ENCODE assay signal across 8 cellular contexts in genomic region chr4:158722917-158723793, GRCh38. TPM values are rescaled to one million over a fixed set of nuclear protein-coding genes. Genes with fewer than 3 reads are reported as not detected.
DNase-seq lines count a peak whose midpoint lies in the region; ATAC-seq and TF ChIP-seq lines count a peak whose summit lies in the region.

TSS of gene PPID (minus strand) at chr4:158723396. CDS start at chr4:158723288, 108 bp downstream.

- H3K27me3 ChIP-seq in hepatocyte, result no peaks in the 10 kb centered on the region
- H3K27me3 ChIP-seq in aorta (ENCODE audit: control insufficient read depth in 1 of 2, insufficient read depth in 2 of 2, low read length in 1 of 2), result no peaks in the 10 kb centered on the region

- ATAC-seq in GM18508 (IDR thresholded peaks at IDR 0.05; ENCODE audit: insufficient read depth, unreplicated experiment) (peak; percentile 79), HG02970 (IDR thresholded peaks at IDR 0.05; ENCODE audit: low FRiP score, unreplicated experiment) (peak; percentile 96), aorta (ENCODE audit: low FRiP score) (peak; percentile 97)

- no peaks in the 10 kb centered on the region for H4K20me1 ChIP-seq in hepatocyte (ENCODE audit: insufficient read depth, poor library complexity, severe bottlenecking)

- intact Hi-C loops in aorta (cut with DNase I), result loop anchor here (10.0 kb wide), 2 partner anchors 452 to 482 kb away; no protein-coding TSS in a partner anchor

- H3K36me3 ChIP-seq in hepatocyte (replicated peaks; ENCODE audit: insufficient read depth, low read depth) (no peaks in the 10 kb centered on the region), aorta (ENCODE audit: control insufficient read depth in 1 of 2, insufficient read depth in 2 of 2, low read length in 1 of 2) (peaks cover 0 to 2% of the 10 kb centered on the region in 2 donors)

- peak within 1 kb of the TSS; percentile 98 for H3K27ac ChIP-seq in hepatocyte
- peak within 1 kb of the TSS in 1 of 2 donors; percentile 83 for H3K27ac ChIP-seq in aorta (ENCODE audit: low read depth in 1 of 2, low read length in 2 of 2)

- no peak for TF ChIP-seq CTCF in hepatocyte (IDR thresholded peaks at IDR 0.05; ENCODE audit: poor library complexity)

- WGBS in hepatocyte (ENCODE audit: low lambda C conversion rate, missing lambda C conversion rate), result 3% methylated on average over 65 of the region's 65 CpGs
- WGBS in aorta, 2 donors, result 0% methylated on average over 64 to 65 of the region's 65 CpGs

- no peaks in the 10 kb centered on the region for H3K9me2 ChIP-seq in hepatocyte (replicated peaks; ENCODE audit: insufficient read depth)

- H3K4me3 ChIP-seq in hepatocyte, result peak within 1 kb of the TSS; percentile 82
- H3K4me3 ChIP-seq in aorta (ENCODE audit: low read length in 2 of 2), result peak within 1 kb of the TSS; percentile 63 to 89

- H3K79me2 ChIP-seq in hepatocyte, result peaks cover 29% of the 10 kb centered on the region

- DNase-seq in NCI-H187 treated with DMSO at 0.1 percent for 48 hours (lab: John Stamatoyannopoulos, UW) (peak; percentile 2), T1000 (lab: John Stamatoyannopoulos, UW) (peak; percentile 30), astrocyte of the hippocampus (ENCODE audit: low read depth, low spot score) (peak; percentile 93), hepatocyte (ENCODE audit: low spot score) (peak; percentile 90), renal cortical epithelial cell (ENCODE audit: low read depth) (peak; percentile 61), aorta (peak; percentile 88 to 95)

- H3K4me1 ChIP-seq in hepatocyte (ENCODE audit: insufficient read depth), result no peaks in the 10 kb centered on the region
- peaks cover 0 to 3% of the 10 kb centered on the region in 2 donors for H3K4me1 ChIP-seq in aorta (ENCODE audit: control insufficient read depth in 1 of 2, insufficient read depth in 2 of 2, low read length in 2 of 2)

- H3K9me3 ChIP-seq in hepatocyte (ENCODE audit: low read depth), result no peaks in the 10 kb centered on the region
- no peaks in the 10 kb centered on the region for H3K9me3 ChIP-seq in aorta (ENCODE audit: control insufficient read depth, low read length)

- peak within 1 kb of the TSS; percentile 83 for H3K4me2 ChIP-seq in hepatocyte

- H2AFZ ChIP-seq in hepatocyte, result peak within 1 kb of the TSS; percentile 98

RNA-seq across cellular contexts. Expression of gene PPID, which starts in this region (rescaled TPM):
- 41.2 and 48.2 TPM in 2 replicates for total RNA-seq in hepatocyte
- polyA plus RNA-seq in hepatocyte, result 43.1 and 49.3 TPM in 2 replicates
- total RNA-seq in renal cortical epithelial cell, result 38.0 and 46.0 TPM in 2 replicates
- 10 to 100 TPM; 14.2 to 19.7 TPM for total RNA-seq in aorta
- polyA plus RNA-seq in aorta, result 10 to 100 TPM; 20.4 to 36.3 TPM

Comparison
In these comparisons a context has a peak if more than half of its experiments do, and no peak if none do; other contexts are left out.
1. DNase-seq: peak in every context shown above with its lines; median percentile 93 in astrocyte of the hippocampus; 92 in aorta; 90 in hepatocyte; 61 in renal cortical epithelial cell; 30 in T1000; 2 in NCI-H187 treated with DMSO at 0.1 percent for 48 hours.